ENCODE assay signal across 2 cellular contexts in the genomic region with DNA sequence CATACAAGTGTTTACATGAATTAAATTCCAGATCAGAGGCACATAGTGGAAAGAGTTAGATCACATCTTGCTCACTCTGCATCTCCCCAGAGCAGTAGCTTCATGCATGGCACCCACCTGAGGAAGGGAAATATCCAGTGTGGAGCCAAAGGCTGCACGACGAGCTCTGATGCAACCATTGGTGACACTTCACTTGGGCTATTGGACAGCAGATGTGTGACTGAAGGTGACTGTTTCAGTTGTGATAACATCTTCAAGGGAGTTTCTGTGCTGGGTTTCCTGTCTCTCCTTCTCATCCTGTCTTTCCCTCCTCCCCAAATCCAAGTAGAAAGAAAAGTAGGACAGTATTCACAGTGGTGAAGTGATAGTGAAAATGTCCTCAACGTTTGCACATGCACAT.
TF ChIP-seq lines count a peak whose summit lies in the region.

No MANE protein-coding gene starts in this region.

TF ChIP-seq in IMR-90, 13 proteins besides CTCF, POLR2A, EP300 and RAD21 (continued from another document):
- no peak for TF ChIP-seq CHD1 (IDR thresholded peaks at IDR 0.05; ENCODE audit: low read depth, low read length)

TF ChIP-seq in neural cell, 6 proteins besides CTCF, POLR2A, EP300 and RAD21 (continued from another document):
- TF ChIP-seq, protein P1, sequence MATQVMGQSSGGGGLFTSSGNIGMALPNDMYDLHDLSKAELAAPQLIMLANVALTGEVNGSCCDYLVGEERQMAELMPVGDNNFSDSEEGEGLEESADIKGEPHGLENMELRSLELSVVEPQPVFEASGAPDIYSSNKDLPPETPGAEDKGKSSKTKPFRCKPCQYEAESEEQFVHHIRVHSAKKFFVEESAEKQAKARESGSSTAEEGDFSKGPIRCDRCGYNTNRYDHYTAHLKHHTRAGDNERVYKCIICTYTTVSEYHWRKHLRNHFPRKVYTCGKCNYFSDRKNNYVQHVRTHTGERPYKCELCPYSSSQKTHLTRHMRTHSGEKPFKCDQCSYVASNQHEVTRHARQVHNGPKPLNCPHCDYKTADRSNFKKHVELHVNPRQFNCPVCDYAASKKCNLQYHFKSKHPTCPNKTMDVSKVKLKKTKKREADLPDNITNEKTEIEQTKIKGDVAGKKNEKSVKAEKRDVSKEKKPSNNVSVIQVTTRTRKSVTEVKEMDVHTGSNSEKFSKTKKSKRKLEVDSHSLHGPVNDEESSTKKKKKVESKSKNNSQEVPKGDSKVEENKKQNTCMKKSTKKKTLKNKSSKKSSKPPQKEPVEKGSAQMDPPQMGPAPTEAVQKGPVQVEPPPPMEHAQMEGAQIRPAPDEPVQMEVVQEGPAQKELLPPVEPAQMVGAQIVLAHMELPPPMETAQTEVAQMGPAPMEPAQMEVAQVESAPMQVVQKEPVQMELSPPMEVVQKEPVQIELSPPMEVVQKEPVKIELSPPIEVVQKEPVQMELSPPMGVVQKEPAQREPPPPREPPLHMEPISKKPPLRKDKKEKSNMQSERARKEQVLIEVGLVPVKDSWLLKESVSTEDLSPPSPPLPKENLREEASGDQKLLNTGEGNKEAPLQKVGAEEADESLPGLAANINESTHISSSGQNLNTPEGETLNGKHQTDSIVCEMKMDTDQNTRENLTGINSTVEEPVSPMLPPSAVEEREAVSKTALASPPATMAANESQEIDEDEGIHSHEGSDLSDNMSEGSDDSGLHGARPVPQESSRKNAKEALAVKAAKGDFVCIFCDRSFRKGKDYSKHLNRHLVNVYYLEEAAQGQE (IDR thresholded peaks at IDR 0.05; ENCODE audit: borderline replicate concordance) = no peak
- TF ChIP-seq TAF1 (IDR thresholded peaks at IDR 0.05; ENCODE audit: low read depth) (no peak), EZH2 (IDR thresholded peaks at IDR 0.05; ENCODE audit: borderline replicate concordance, insufficient read depth, low read length, poor library complexity, severe bottlenecking) (no peak), SMC3 (conservative IDR thresholded peaks at IDR 0.05; ENCODE audit: poor library complexity) (no peak)
